ENCODE assay signal across 1 cellular context in the genomic region with DNA sequence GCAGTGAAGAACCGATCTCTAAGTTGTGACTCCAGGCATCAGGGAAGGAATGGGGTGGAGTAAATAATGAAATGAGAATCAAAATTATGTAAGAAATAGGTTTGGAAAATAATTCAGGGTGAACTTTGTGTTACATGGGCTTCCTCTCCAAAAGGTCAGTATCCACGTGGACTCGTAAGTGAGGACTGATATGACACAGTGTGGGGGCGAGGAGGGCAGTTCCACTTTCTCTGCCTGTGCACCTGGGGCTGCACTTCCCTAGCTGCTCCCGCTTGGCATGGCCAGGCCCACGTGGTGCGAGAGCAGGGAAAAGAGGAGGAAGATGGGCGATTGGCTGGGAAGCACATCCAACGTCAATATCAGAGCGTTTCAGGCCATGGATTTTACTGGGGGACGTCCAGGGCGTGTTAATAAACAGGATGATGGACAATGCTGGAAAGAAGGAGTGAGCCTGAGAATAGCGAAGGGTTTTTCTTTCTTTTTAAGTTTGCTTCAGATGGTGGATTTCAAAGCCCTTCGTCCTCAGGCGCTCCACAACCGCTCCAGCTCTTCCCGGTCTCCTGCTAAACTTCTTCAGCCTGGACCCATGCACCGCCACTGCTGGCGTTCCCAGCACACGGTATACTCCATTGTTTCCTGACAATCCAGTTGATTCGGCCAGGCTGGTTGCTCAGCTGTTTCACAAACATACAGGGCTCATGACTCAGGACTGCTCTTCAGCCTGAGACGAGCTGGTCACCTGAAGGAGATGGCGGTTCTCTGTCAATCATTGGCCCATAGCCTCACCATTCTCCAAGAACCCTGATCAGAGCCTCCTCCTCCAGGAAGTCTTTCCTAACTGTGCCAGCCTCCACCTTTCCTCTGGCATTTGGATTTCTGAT.
TF ChIP-seq lines count a peak whose summit lies in the region.

No MANE protein-coding gene starts in this region.

TF ChIP-seq in HepG2, 621 proteins besides CTCF, POLR2A, EP300 and RAD21:
- no peak for TF ChIP-seq KDM3A (CRISPR knock-in tag; IDR thresholded peaks at IDR 0.05; ENCODE audit: low read depth)
- TF ChIP-seq ZNF253 (CRISPR knock-in tag; IDR thresholded peaks at IDR 0.05; ENCODE audit: borderline replicate concordance), result no peak
- TF ChIP-seq, protein P1, sequence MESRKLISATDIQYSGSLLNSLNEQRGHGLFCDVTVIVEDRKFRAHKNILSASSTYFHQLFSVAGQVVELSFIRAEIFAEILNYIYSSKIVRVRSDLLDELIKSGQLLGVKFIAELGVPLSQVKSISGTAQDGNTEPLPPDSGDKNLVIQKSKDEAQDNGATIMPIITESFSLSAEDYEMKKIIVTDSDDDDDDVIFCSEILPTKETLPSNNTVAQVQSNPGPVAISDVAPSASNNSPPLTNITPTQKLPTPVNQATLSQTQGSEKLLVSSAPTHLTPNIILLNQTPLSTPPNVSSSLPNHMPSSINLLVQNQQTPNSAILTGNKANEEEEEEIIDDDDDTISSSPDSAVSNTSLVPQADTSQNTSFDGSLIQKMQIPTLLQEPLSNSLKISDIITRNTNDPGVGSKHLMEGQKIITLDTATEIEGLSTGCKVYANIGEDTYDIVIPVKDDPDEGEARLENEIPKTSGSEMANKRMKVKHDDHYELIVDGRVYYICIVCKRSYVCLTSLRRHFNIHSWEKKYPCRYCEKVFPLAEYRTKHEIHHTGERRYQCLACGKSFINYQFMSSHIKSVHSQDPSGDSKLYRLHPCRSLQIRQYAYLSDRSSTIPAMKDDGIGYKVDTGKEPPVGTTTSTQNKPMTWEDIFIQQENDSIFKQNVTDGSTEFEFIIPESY (CRISPR knock-in tag; IDR thresholded peaks at IDR 0.05), result peak; percentile 92
- TF ChIP-seq, protein P2, sequence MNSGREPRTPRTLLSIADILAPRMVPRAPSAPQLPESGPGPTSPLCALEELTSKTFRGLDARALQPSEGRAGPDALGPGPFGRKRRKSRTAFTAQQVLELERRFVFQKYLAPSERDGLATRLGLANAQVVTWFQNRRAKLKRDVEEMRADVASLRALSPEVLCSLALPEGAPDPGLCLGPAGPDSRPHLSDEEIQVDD (CRISPR knock-in tag; IDR thresholded peaks at IDR 0.05; ENCODE audit: borderline replicate concordance), result no peak
- TF ChIP-seq ZNF605 (CRISPR knock-in tag; IDR thresholded peaks at IDR 0.05), result 0 out of 2 replicates have a peak, but pooled peaks have one; percentile 12
- TF ChIP-seq, protein P3, sequence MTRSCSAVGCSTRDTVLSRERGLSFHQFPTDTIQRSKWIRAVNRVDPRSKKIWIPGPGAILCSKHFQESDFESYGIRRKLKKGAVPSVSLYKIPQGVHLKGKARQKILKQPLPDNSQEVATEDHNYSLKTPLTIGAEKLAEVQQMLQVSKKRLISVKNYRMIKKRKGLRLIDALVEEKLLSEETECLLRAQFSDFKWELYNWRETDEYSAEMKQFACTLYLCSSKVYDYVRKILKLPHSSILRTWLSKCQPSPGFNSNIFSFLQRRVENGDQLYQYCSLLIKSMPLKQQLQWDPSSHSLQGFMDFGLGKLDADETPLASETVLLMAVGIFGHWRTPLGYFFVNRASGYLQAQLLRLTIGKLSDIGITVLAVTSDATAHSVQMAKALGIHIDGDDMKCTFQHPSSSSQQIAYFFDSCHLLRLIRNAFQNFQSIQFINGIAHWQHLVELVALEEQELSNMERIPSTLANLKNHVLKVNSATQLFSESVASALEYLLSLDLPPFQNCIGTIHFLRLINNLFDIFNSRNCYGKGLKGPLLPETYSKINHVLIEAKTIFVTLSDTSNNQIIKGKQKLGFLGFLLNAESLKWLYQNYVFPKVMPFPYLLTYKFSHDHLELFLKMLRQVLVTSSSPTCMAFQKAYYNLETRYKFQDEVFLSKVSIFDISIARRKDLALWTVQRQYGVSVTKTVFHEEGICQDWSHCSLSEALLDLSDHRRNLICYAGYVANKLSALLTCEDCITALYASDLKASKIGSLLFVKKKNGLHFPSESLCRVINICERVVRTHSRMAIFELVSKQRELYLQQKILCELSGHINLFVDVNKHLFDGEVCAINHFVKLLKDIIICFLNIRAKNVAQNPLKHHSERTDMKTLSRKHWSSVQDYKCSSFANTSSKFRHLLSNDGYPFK (CRISPR knock-in tag; IDR thresholded peaks at IDR 0.05; ENCODE audit: borderline replicate concordance), result no peak
- no peak for TF ChIP-seq KDM2A (CRISPR knock-in tag; IDR thresholded peaks at IDR 0.05; ENCODE audit: borderline replicate concordance, low read depth)
